16 cellular contexts compared by ENCODE assay signal in the genomic region with DNA sequence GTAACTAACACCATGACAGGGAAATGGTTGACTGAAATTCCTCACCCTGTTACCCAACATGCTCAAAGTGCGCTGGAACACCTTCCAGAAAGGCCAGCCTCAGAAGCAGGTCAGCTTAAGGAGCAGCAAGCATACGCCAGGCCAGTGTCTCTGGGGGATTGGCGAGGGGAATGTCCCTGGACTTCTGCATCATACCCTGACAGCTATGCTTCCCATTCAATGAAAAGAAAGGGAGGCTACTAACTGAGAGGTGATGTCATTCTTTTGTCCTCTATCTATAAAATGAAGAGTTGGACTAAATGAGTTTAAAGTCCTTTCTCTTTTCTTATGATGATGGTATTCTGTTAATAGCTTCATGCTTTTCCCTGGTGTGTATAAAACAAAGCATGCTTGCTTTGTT. TPM values are rescaled to one million over a fixed set of nuclear protein-coding genes. Genes with fewer than 3 reads are reported as not detected.
"Had no signal": no experiment of that assay in that cellular context is flagged by ENCODE, and none has a peak within 500 bp of the region (broad histone marks: within the 10 kb centered on the region; RNA-seq: fewer than 3 reads in every experiment).

No MANE protein-coding gene starts in this region.

- DNase-seq: activated CD4-positive, alpha-beta T cell treated with anti-CD3 and anti-CD28 coated beads for 36 hours; activated CD8-positive, alpha-beta memory T cell treated with anti-CD3 and anti-CD28 coated beads, Interleukin-2, amount 50 U/mL, for 48 hours; activated CD8-positive, alpha-beta T cell treated with anti-CD3 and anti-CD28 coated beads for 36 hours; activated naive CD4-positive, alpha-beta T cell treated with anti-CD3 and anti-CD28 coated beads for 36 hours; caudate nucleus; colonic mucosa; hippocampal formation; kidney glomerular epithelial cell; naive thymus-derived CD4-positive, alpha-beta T cell; T1000 had no signal

- H3K36me3 ChIP-seq: colonic mucosa, gastroesophageal sphincter had no signal

- H3K4me3 ChIP-seq: colonic mucosa, gastroesophageal sphincter, lung, psoas muscle, skin epidermis had no signal

- H3K4me1 ChIP-seq: colonic mucosa, gastroesophageal sphincter, psoas muscle had no signal

- ATAC-seq: activated CD4-positive, alpha-beta T cell treated with anti-CD3 and anti-CD28 coated beads for 36 hours; activated CD8-positive, alpha-beta T cell treated with anti-CD3 and anti-CD28 coated beads for 36 hours; gastroesophageal sphincter; naive thymus-derived CD4-positive, alpha-beta T cell; psoas muscle had no signal

- H3K27me3 ChIP-seq: colonic mucosa, gastroesophageal sphincter had no signal

- H3K27ac ChIP-seq: colonic mucosa, gastroesophageal sphincter, psoas muscle, skin epidermis, VCaP had no signal

- H3K9me3 ChIP-seq: colonic mucosa, gastroesophageal sphincter, psoas muscle had no signal

RNA-seq across cellular contexts. Expression of a gene that starts 21.7 kb away (rescaled TPM):
- total RNA-seq: activated naive CD4-positive, alpha-beta T cell treated with anti-CD3 and anti-CD28 coated beads for 36 hours; activated T-helper 1 cell treated with anti-CD3 and anti-CD28 coated beads, Interleukin-12 subunit alpha, Interleukin-12 subunit beta, Interleukin-2, Interleukin-4 antibody, amounts not matched to agents 30 ng/mL and 10 ng/mL and 1 ng/mL, durations not matched to agents 14 hours and 24 hours and 36 hours; naive thymus-derived CD4-positive, alpha-beta T cell; psoas muscle had no signal
- polyA plus RNA-seq: naive thymus-derived CD4-positive, alpha-beta T cell had no signal
